Comparison of ENCODE assay signal across 8 cellular contexts in genomic region chr22:26589845-26590524, GRCh38. TPM values are rescaled to one million over a fixed set of nuclear protein-coding genes. Genes with fewer than 3 reads are reported as not detected.
DNase-seq lines count a peak whose midpoint lies in the region; ATAC-seq and TF ChIP-seq lines count a peak whose summit lies in the region.

TSS of gene TPST2 (minus strand) at chr22:26590132. CDS start at chr22:26541630, 48,502 bp downstream.

- H3K27me3 ChIP-seq in colonic mucosa, result no peaks in the 10 kb centered on the region

- H3K9ac ChIP-seq in colonic mucosa (ENCODE audit: low read depth in 2 of 2, low read length in 2 of 2), result peak within 1 kb of the TSS; percentile 82 to 84

- peak within 1 kb of the TSS; percentile 71 for H3K27ac ChIP-seq in colonic mucosa

- no peaks in the 10 kb centered on the region for H3K4me1 ChIP-seq in colonic mucosa

- H3K4me3 ChIP-seq in colonic mucosa, result peak within 1 kb of the TSS; percentile 88

- DNase-seq in DMS79 treated with DMSO at 0.1 percent for 48 hours (lab: John Stamatoyannopoulos, UW), result peak; percentile 4
- DNase-seq in DMS79 (lab: John Stamatoyannopoulos, UW), result no peak
- DNase-seq in NCI-H2171 (lab: John Stamatoyannopoulos, UW), result peak; percentile 81
- DNase-seq in activated CD4-positive, alpha-beta T cell treated with anti-CD3 and anti-CD28 coated beads for 4 hours, result peak; percentile 74 to 79
- DNase-seq in colonic mucosa, result peak; percentile 84
- DNase-seq in left kidney (ENCODE audit: low read depth, low spot score), result peak; percentile 91
- peak; percentile 72 to 75 for DNase-seq in stimulated activated CD4-positive, alpha-beta T cell treated with anti-CD3 and anti-CD28 coated beads, Interleukin-1b, Interleukin-23, amount 100 ng/mL, for 4 hours (ENCODE audit: low read depth in 2 of 2)

- TF ChIP-seq CTCF in colonic mucosa (IDR thresholded peaks at IDR 0.05), result no peak

- H3K9me3 ChIP-seq in colonic mucosa, result no peaks in the 10 kb centered on the region

- intact Hi-C loops in colonic mucosa (cut with DNase I), result no loop called here

- ATAC-seq in HG02840 (IDR thresholded peaks at IDR 0.05; ENCODE audit: low FRiP score, unreplicated experiment), result peak; percentile 67

- no peaks in the 10 kb centered on the region for H3K36me3 ChIP-seq in colonic mucosa

RNA-seq across cellular contexts. Expression of gene TPST2, which starts in this region (rescaled TPM):
- 10 to 100 TPM; 13.3 to 19.9 TPM for total RNA-seq in colonic mucosa
